18 cellular contexts compared by ENCODE assay signal in the genomic region with DNA sequence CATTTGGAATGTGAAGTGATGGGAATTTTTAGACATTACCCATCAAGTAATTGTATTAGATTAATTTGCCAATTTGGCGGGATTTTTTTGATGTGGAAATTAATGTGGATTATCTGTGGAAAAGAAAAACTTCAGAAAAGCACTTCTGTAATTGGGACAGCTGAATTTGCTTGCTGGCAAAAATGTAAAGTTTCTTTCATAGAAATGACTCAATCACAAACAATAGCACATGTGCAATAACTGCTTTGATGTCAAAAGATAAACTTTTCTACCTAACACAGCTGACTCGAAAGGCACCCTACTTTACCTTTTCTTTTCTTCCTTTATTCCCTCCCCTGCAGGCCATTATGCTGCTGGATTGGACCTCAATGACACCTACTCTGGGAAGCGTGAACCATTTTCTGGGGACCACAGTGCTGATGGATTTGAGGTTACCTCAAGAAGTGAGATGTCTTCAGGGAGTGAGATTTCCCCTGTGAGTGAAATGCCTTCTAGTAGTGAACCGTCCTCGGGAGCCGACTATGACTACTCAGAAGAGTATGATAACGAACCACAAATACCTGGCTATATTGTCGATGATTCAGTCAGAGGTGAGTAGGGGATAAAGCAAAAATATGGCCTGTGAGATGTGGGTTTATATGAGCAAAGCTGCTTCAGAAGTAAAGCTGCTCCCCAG. TPM values are rescaled to one million over a fixed set of nuclear protein-coding genes. Genes with fewer than 3 reads are reported as not detected.
DNase-seq lines count a peak whose midpoint lies in the region; ATAC-seq, FAIRE-seq and TF ChIP-seq lines count a peak whose summit lies in the region.
"Had no signal": no experiment of that assay in that cellular context is flagged by ENCODE, and none has a peak within 500 bp of the region (broad histone marks: within the 10 kb centered on the region; RNA-seq: fewer than 3 reads in every experiment).

No MANE protein-coding gene starts in this region.

- H3K9me3 ChIP-seq in IMR-90 (ENCODE audit: control insufficient read depth, insufficient read depth, low read length) (no peaks in the 10 kb centered on the region), K562 (replicated peaks; ENCODE audit: control insufficient read depth, insufficient read depth, low read depth, low read length) (no peaks in the 10 kb centered on the region)

- peak overlapping the region; percentile 69; the same call in 1 of the 3 replicates for H2BK15ac ChIP-seq in IMR-90 (ENCODE audit: low read depth, low read length)

- 0 out of 2 replicates have a peak overlapping the region, but pooled peaks have one; percentile 4 for H3K4ac ChIP-seq in IMR-90 (ENCODE audit: low read depth, low read length)

- H3K36me3 Mint-ChIP-seq in type B pancreatic cell: peaks cover 4% of the 10 kb centered on the region

- WGBS in IMR-90 (ENCODE audit: extremely low coverage in 2 of 2, insufficient read length in 1 of 2), 2 experiments: 100% methylated on average over 4 of the region's 8 CpGs; no CpG with 5 or more reads in 1 of the 2 experiments
- WGBS in K562 (ENCODE audit: insufficient coverage, low coverage, missing lambda C conversion rate): 26% methylated on average over 8 of the region's 8 CpGs

- peak overlapping the region; percentile 55 for H3K27ac Mint-ChIP-seq in type B pancreatic cell
- H3K27ac Mint-ChIP-seq: activated CD8-positive, alpha-beta T cell treated with anti-CD3 and anti-CD28 coated beads, Interleukin-2, amount 10 ng/mL, durations not matched to agents 7 days and 5 days had no signal

- H4K20me1 ChIP-seq in IMR-90 (ENCODE audit: insufficient read depth, low read length): no peaks in the 10 kb centered on the region
- no peaks in the 10 kb centered on the region for H4K20me1 ChIP-seq in K562 (replicated peaks; ENCODE audit: control insufficient read depth, insufficient read depth, low read length)

- FAIRE-seq in K562 (lab: Jason Lieb, UNC): no peak

- TF ChIP-seq CTCF in IMR-90 (conservative IDR thresholded peaks at IDR 0.05; ENCODE audit: low read depth, low read length): no peak
- no peak for TF ChIP-seq CTCF in K562 (IDR thresholded peaks at IDR 0.05 in 2 of 3, conservative IDR thresholded peaks at IDR 0.05 in 1 of 3; ENCODE audit: insufficient read depth in 2 of 3, low read depth in 1 of 3, low read length in 3 of 3)
- TF ChIP-seq CTCF in type B pancreatic cell (conservative IDR thresholded peaks at IDR 0.05): no peak

- H2BK5ac ChIP-seq in IMR-90 (ENCODE audit: low read depth, low read length, poor library complexity, severe bottlenecking): no peak overlapping the region

- dilution Hi-C loops in IMR-90 (cut with HindIII; ENCODE audit: low sequenced_read_pairs, unreplicated experiment): no loop called here

- H2AK5ac ChIP-seq in IMR-90 (ENCODE audit: low read depth, low read length): peak overlapping the region; percentile 67; the same call in 1 of the 2 replicates

- H3K4me3 ChIP-seq in IMR-90 (ENCODE audit: insufficient read depth, low read depth, low read length): no peak overlapping the region
- peak overlapping the region; percentile 11 for H3K4me3 ChIP-seq in K562

- H3K4me3 Mint-ChIP-seq in type B pancreatic cell: peak overlapping the region; percentile 74

- no peak overlapping the region for H2AK9ac ChIP-seq in IMR-90 (replicated peaks; ENCODE audit: low read depth, low read length, poor library complexity)

- no peak overlapping the region for H2BK120ac ChIP-seq in IMR-90 (ENCODE audit: low read depth, low read length)

- TF ChIP-seq EP300 in K562 (IDR thresholded peaks at IDR 0.05; ENCODE audit: low read length): no peak

- no peak overlapping the region for H3K56ac ChIP-seq in IMR-90 (ENCODE audit: extremely low read depth, insufficient read depth, low read length)

- H4K91ac ChIP-seq in IMR-90 (ENCODE audit: insufficient read depth, low read depth, low read length): peak overlapping the region; percentile 33; the same call in 1 of the 2 replicates

- H3K4me1 Mint-ChIP-seq in type B pancreatic cell (ENCODE audit: unreplicated experiment): peaks cover 8% of the 10 kb centered on the region

- peak overlapping the region; percentile 15; the same call in 1 of the 2 replicates for H4K5ac ChIP-seq in IMR-90 (ENCODE audit: low read depth, low read length)

- no peak for ATAC-seq in IMR-90 (ENCODE audit: low read depth)
- ATAC-seq in K562: peak; percentile 4
- no peak for ATAC-seq in HG03460 (IDR thresholded peaks at IDR 0.05; ENCODE audit: unreplicated experiment)
- ATAC-seq: sciatic nerve had no signal

- peaks cover 19% of the 10 kb centered on the region; the same call in 2 of the 3 replicates for H3K79me2 ChIP-seq in K562 (ENCODE audit: control insufficient read depth, insufficient read depth, low read length)

- no peak for TF ChIP-seq RAD21 in IMR-90 (IDR thresholded peaks at IDR 0.05; ENCODE audit: low read length)
- no peak for TF ChIP-seq RAD21 in K562 (CRISPR knock-in tag; conservative IDR thresholded peaks at IDR 0.05 in 1 of 2, IDR thresholded peaks at IDR 0.05 in 1 of 2)

- H3K27me3 Mint-ChIP-seq in type B pancreatic cell: peaks cover 32% of the 10 kb centered on the region

- intact Hi-C loops in IMR-90 (cut with micrococcal nuclease): loop anchor here (10.0 kb wide), 1 partner anchor 228 kb away; no protein-coding TSS in a partner anchor
- intact Hi-C loops in K562 (cut with micrococcal nuclease): loop anchor here (5.0 kb wide), 1 partner anchor 119 kb away; no protein-coding TSS in a partner anchor
- intact Hi-C loops in posterior cingulate gyrus (cut with DNase I): no loop called here

- CTCF ChIA-PET in IMR-90 (lab: Yijun Ruan, JAX): interaction anchor here (1.4 to 1.6 kb wide), 2 partner anchors 15 to 44 kb away, joined by 4 read pairs; no protein-coding TSS in a partner anchor
- CTCF ChIA-PET in K562 (lab: Yijun Ruan, JAX; ENCODE audit: low intra/inter-chr PET ratio): no interaction called here

- POLR2A ChIA-PET in IMR-90 (lab: Charles Lee; ENCODE audit: unreplicated experiment): no interaction called here
- POLR2A ChIA-PET in K562 (lab: Yijun Ruan, JAX): interaction anchor here (1.7 kb wide), 1 partner anchor 19 kb away, joined by 12 read pairs; no protein-coding TSS in a partner anchor

- no peak overlapping the region for H3K23ac ChIP-seq in IMR-90 (ENCODE audit: low read depth, low read length)

- H3K27ac ChIP-seq in IMR-90 (ENCODE audit: insufficient read depth, low read length) (no peak overlapping the region), K562 (ENCODE audit: extremely low read depth, low read depth, low read length) (0 out of 3 replicates have a peak overlapping the region, but pooled peaks have one; percentile 16)
- H3K27ac ChIP-seq: coronary artery had no signal

- peaks cover 3% of the 10 kb centered on the region; the same call in 1 of the 2 replicates for H3K4me1 ChIP-seq in IMR-90 (ENCODE audit: control insufficient read depth, insufficient read depth, low read length)
- peaks cover 7 to 38% of the 10 kb centered on the region in 2 experiments; a peak in 3 of 5 replicates for H3K4me1 ChIP-seq in K562 (replicated peaks in 1 of 2; ENCODE audit: control insufficient read depth in 2 of 2, insufficient read depth in 2 of 2, low read length in 2 of 2)

- H3K4me2 ChIP-seq in IMR-90 (ENCODE audit: low read depth, low read length) (no peak overlapping the region), K562 (ENCODE audit: insufficient read depth, low read length) (peak overlapping the region; percentile 70)

- DNase-seq in IMR-90: no peak
- DNase-seq in K562 (ENCODE audit: extremely low read depth in 1 of 4, low spot score in 3 of 4): no peak
- DNase-seq in glomerular visceral epithelial cell (ENCODE audit: extremely low spot score): peak; percentile 27
- no peak for DNase-seq in type B pancreatic cell (ENCODE audit: extremely low spot score, unreplicated experiment)
- no peak for DNase-seq in activated CD4-positive, alpha-beta T cell treated with anti-CD3 and anti-CD28 coated beads for 48 hours
- no peak for DNase-seq in posterior cingulate gyrus
- DNase-seq: activated CD8-positive, alpha-beta T cell treated with anti-CD3 and anti-CD28 coated beads, Interleukin-2, amount 10 ng/mL, durations not matched to agents 7 days and 5 days; amygdala; C1 segment of cervical spinal cord; DMS79; head of caudate nucleus; NCI-H1092 treated with DMSO at 0.1 percent for 48 hours; NCI-H526; stimulated activated CD4-positive, alpha-beta T cell treated with anti-CD3 and anti-CD28 coated beads, Interleukin-2, amount 100 ng/mL, for 24 hours; substantia nigra had no signal

- no peak overlapping the region for H3K14ac ChIP-seq in IMR-90 (replicated peaks; ENCODE audit: low read depth, low read length)

- H3K27me3 ChIP-seq in IMR-90 (ENCODE audit: control insufficient read depth, insufficient read depth, low read length) (no peaks in the 10 kb centered on the region), K562 (ENCODE audit: control insufficient read depth in 2 of 2, insufficient read depth in 2 of 2, low read length in 2 of 2) (no peaks in the 10 kb centered on the region)

- H3K36me3 ChIP-seq in IMR-90 (ENCODE audit: control insufficient read depth, insufficient read depth, low read length) (peaks cover 2% of the 10 kb centered on the region; the same call in 1 of the 2 replicates), K562 (ENCODE audit: control insufficient read depth, insufficient read depth, low read length) (0 out of 3 replicates have a peak, but pooled peaks cover 3% of the 10 kb centered on the region)

- H3K9ac ChIP-seq in IMR-90 (ENCODE audit: low read depth, low read length) (no peak overlapping the region), K562 (ENCODE audit: insufficient read depth in 1 of 2, low read depth in 2 of 2, low read length in 2 of 2) (0 out of 4 replicates have a peak overlapping the region, but pooled peaks of 1 of the 2 experiments have one; percentile 12)

- H3K9me1 ChIP-seq in IMR-90 (ENCODE audit: insufficient read depth, low read length) (peaks cover 5% of the 10 kb centered on the region; the same call in 1 of the 2 replicates), K562 (ENCODE audit: control insufficient read depth, insufficient read depth, low read length) (no peaks in the 10 kb centered on the region)

- H2AFZ ChIP-seq in IMR-90 (replicated peaks; ENCODE audit: low read length, poor library complexity): no peak overlapping the region
- H2AFZ ChIP-seq in K562 (ENCODE audit: low read depth, low read length): peak overlapping the region; percentile 69

- TF ChIP-seq POLR2A in IMR-90 (IDR thresholded peaks at IDR 0.05; ENCODE audit: low read depth, low read length) (no peak), K562 (conservative IDR thresholded peaks at IDR 0.05) (no peak)

- no peak overlapping the region for H4K8ac ChIP-seq in IMR-90 (ENCODE audit: low read depth in 2 of 2, low read length in 2 of 2)

- in situ Hi-C loops in IMR-90 (cut with MboI; ENCODE audit: low sequenced_read_pairs): no loop called here
- in situ Hi-C loops in K562 (cut with MboI): no loop called here

- no peaks in the 10 kb centered on the region for H3K9me3 Mint-ChIP-seq in type B pancreatic cell

- H3K79me1 ChIP-seq in IMR-90 (ENCODE audit: low read depth in 1 of 2, low read length in 2 of 2): peaks cover 0 to 3% of the 10 kb centered on the region in 2 experiments; a peak in 1 of 4 replicates

- H3K18ac ChIP-seq in IMR-90 (ENCODE audit: low read depth, low read length): no peak overlapping the region

- no peak overlapping the region for H2BK20ac ChIP-seq in IMR-90 (ENCODE audit: low read depth, low read length)

- BruUV-seq in IMR-90 (replicated peaks; lab: Mats Ljungman, UMichigan) (no TSS peak), K562 (replicated peaks; lab: Mats Ljungman, UMichigan) (no TSS peak)

RNA-seq across cellular contexts. Expression of a gene that starts 1.4 kb away (rescaled TPM):
- total RNA-seq in IMR-90 (2012; rRNA removed): 0.18 and 0.28 TPM in 2 replicates
- 0.17 and 0.30 TPM in 2 replicates for polyA plus RNA-seq in IMR-90 (2012; rRNA removed)
- 1.3 and 1.4 TPM in 2 replicates for polyA plus RNA-seq in IMR-90 (2012; cell fraction: cytosol; rRNA removed)
- 3.1 and 8.0 TPM in 2 replicates for polyA plus RNA-seq in IMR-90 (2012; cell fraction: nucleus; rRNA removed; ENCODE audit: low replicate concordance)
- 10.7 and 18.3 TPM in 2 replicates for total RNA-seq in K562 (2011; cell fraction: chromatin; rRNA removed; ENCODE audit: low replicate concordance)
- 16.6 and 18.3 TPM in 2 replicates for total RNA-seq in K562 (2011; cell fraction: nucleolus; rRNA removed)
- total RNA-seq in K562 (2011; cell fraction: nucleoplasm; rRNA removed): 17.7 and 18.4 TPM in 2 replicates
- 4.5 and 5.8 TPM in 2 replicates for total RNA-seq in K562 (2014; rRNA removed)
- 5.7 and 6.7 TPM in 2 replicates for total RNA-seq in K562 (2014; rRNA removed; fragmentation: Illumina TruSeq; extraction: Trizol)
- 2.8 and 3.5 TPM in 2 replicates for total RNA-seq in K562 (2015; rRNA removed; fragmentation: Illumina TruSeq; extraction: Trizol)
- total RNA-seq in K562 (2021): 5.4 and 5.6 TPM in 2 replicates
- polyA plus RNA-seq in K562 (2011; rRNA removed): 7.3 and 8.5 TPM in 2 replicates
- 6.3 and 6.9 TPM in 2 replicates for polyA plus RNA-seq in K562 (2011; cell fraction: cytosol; rRNA removed)
- polyA plus RNA-seq in K562 (2011; cell fraction: nucleus; rRNA removed): 5.3 and 7.3 TPM in 2 replicates
- polyA plus RNA-seq in K562 (2012): 5.1 and 9.9 TPM in 2 replicates
- 6.5 and 7.7 TPM in 2 replicates for polyA plus RNA-seq in K562 (2014; fragmentation: Illumina TruSeq; extraction: Trizol)
- 1 to 10 TPM; 1.4 to 2.4 TPM for polyA plus RNA-seq in K562 (2014; fragmentation: Nextera tagmentation; extraction: Ambion mirVana)
- polyA plus RNA-seq in K562 (2014; rRNA removed): 3.8 and 5.5 TPM in 2 replicates
- 3.9 and 7.5 TPM in 2 replicates for polyA minus RNA-seq in K562 (2011; rRNA and poly(A)+ RNA removed)
- polyA minus RNA-seq in K562 (2011; cell fraction: cytosol; rRNA and poly(A)+ RNA removed): 3.4 and 3.9 TPM in 2 replicates
- 6.2 and 10.2 TPM in 2 replicates for polyA minus RNA-seq in K562 (2011; cell fraction: nucleus; rRNA and poly(A)+ RNA removed)
- 17.1 and 58.0 TPM in 2 replicates for total RNA-seq in type B pancreatic cell (ENCODE audit: low replicate concordance)
- total RNA-seq: activated CD8-positive, alpha-beta T cell treated with anti-CD3 and anti-CD28 coated beads, Interleukin-2, amount 10 ng/mL, durations not matched to agents 7 days and 5 days had no signal
